In the genomic region with DNA sequence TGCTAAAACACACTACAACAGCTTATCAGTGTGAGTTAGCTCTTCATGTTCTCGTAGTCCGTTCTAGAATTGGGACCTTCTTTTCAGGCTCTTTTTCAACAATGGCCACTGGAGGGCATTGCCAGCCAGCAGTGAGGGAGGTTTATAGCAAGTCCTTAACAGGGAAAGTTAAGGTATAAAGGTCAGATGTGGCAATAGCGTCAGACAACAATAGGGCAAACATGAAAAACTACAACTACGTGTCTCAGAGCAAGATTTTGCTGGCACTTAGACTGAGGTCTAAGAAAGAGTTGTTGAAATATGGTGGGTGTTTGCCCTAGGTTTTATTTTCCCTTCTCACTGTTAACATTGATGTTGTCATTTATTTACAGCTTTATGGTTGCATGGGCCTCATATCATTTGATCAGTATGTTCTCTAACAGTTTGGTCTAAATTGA, we compare ENCODE assay signal across 8 cellular contexts.
A peak's percentile ranks its signal among the peaks of the same experiment; 100 is the strongest.
DNase-seq lines count a peak whose midpoint lies in the region; ATAC-seq and TF ChIP-seq lines count a peak whose summit lies in the region.

No MANE protein-coding gene starts in this region.

- H3K4me1 ChIP-seq in adipocyte (ENCODE audit: control insufficient read depth, insufficient read depth, low read length) = peaks cover 18% of the 10 kb centered on the region

- no peaks in the 10 kb centered on the region for H3K27me3 ChIP-seq in adipocyte (replicated peaks; ENCODE audit: control insufficient read depth, insufficient read depth, low read length)

- H3K4me3 ChIP-seq in AG09309 (ENCODE audit: control insufficient read depth, low read depth, low read length) (no peak overlapping the region), adipocyte (ENCODE audit: low read length) (no peak overlapping the region)

- no peaks in the 10 kb centered on the region for H3K9me3 ChIP-seq in adipocyte (ENCODE audit: control insufficient read depth, low read length)

- TF ChIP-seq CTCF in AG09309 (IDR thresholded peaks at IDR 0.05; ENCODE audit: control insufficient read depth, insufficient read depth, low read depth, low read length, missing control alignments) = peak; percentile 78

- no peaks in the 10 kb centered on the region for H3K36me3 ChIP-seq in adipocyte (ENCODE audit: control insufficient read depth, insufficient read depth, low read length, severe bottlenecking)

- ATAC-seq in GM18519 (IDR thresholded peaks at IDR 0.05; ENCODE audit: low FRiP score, unreplicated experiment) (peak; percentile 47), GM18498 (IDR thresholded peaks at IDR 0.05; ENCODE audit: unreplicated experiment) (no peak), HG02623 (IDR thresholded peaks at IDR 0.05; ENCODE audit: unreplicated experiment) (no peak)

- DNase-seq in AG09309 (ENCODE audit: low read depth) (no peak), NCI-H1105 treated with DMSO at 0.1 percent for 48 hours (lab: John Stamatoyannopoulos, UW) (peak; percentile 48), adipocyte (ENCODE audit: low read depth) (peak; percentile 89), inferior parietal cortex (ENCODE audit: extremely low spot score) (peak; percentile 33), ureter (ENCODE audit: low spot score) (peak; percentile 47)

- no peak overlapping the region for H3K9ac ChIP-seq in adipocyte (ENCODE audit: low read length)
